Comparison of ENCODE assay signal across 19 cellular contexts in genomic region chr1:183226963-183227362, GRCh38. TPM values are rescaled to one million over a fixed set of nuclear protein-coding genes. Genes with fewer than 3 reads are reported as not detected.
DNase-seq lines count a peak whose midpoint lies in the region; ATAC-seq and TF ChIP-seq lines count a peak whose summit lies in the region.
"Had no signal": no experiment of that assay in that cellular context is flagged by ENCODE, and none has a peak within 500 bp of the region (broad histone marks: within the 10 kb centered on the region; RNA-seq: fewer than 3 reads in every experiment).

No MANE protein-coding gene starts in this region.

- H3K9me3 ChIP-seq in lower lobe of right lung (no peaks in the 10 kb centered on the region), ascending aorta (no peaks in the 10 kb centered on the region)
- H3K9me3 ChIP-seq: BE2C, left lung, mucosa of descending colon, Peyer's patch, tibial artery had no signal

- ATAC-seq in HG03469 (IDR thresholded peaks at IDR 0.05; ENCODE audit: unreplicated experiment), result no peak
- ATAC-seq in lower lobe of right lung, result no peak
- ATAC-seq: left lung, mucosa of descending colon had no signal

- intact Hi-C loops in lower lobe of right lung (cut with DNase I), result no loop called here
- intact Hi-C loops in ascending aorta (cut with DNase I), result no loop called here

- no peaks in the 10 kb centered on the region for H3K36me3 ChIP-seq in lower lobe of right lung
- H3K36me3 ChIP-seq in ascending aorta, result no peaks in the 10 kb centered on the region
- H3K36me3 ChIP-seq: BE2C, left lung, tibial artery had no signal

- H3K4me1 ChIP-seq in lower lobe of right lung, result no peaks in the 10 kb centered on the region
- no peaks in the 10 kb centered on the region for H3K4me1 ChIP-seq in ascending aorta
- H3K4me1 ChIP-seq: BE2C, left lung, Peyer's patch, tibial artery had no signal

- no peak overlapping the region for H3K27ac ChIP-seq in lower lobe of right lung
- no peak overlapping the region for H3K27ac ChIP-seq in ascending aorta
- H3K27ac ChIP-seq: left lung, Peyer's patch, tibial artery had no signal

- TF ChIP-seq CTCF in lower lobe of right lung (IDR thresholded peaks at IDR 0.05) (no peak), ascending aorta (IDR thresholded peaks at IDR 0.05) (no peak)

- H3K27me3 ChIP-seq in lower lobe of right lung (ENCODE audit: low read depth) (no peaks in the 10 kb centered on the region), ascending aorta (no peaks in the 10 kb centered on the region)
- H3K27me3 ChIP-seq: BE2C, left lung, Peyer's patch, tibial artery had no signal

- H3K4me3 ChIP-seq in lower lobe of right lung (no peak overlapping the region), ascending aorta (no peak overlapping the region)
- H3K4me3 ChIP-seq: left lung, mucosa of descending colon, Peyer's patch, tibial artery had no signal

- DNase-seq in NCI-H748 (lab: John Stamatoyannopoulos, UW; ENCODE audit: unreplicated experiment), result peak; percentile 16
- DNase-seq in NCI-H748 treated with DMSO at 0.1 percent for 48 hours (lab: John Stamatoyannopoulos, UW), result no peak
- DNase-seq in HK-2 (ENCODE audit: unreplicated experiment), result peak; percentile 29
- DNase-seq in NCI-H526 (lab: John Stamatoyannopoulos, UW), result peak; percentile 87 to 88
- peak; percentile 98 for DNase-seq in left kidney (ENCODE audit: low read depth, low spot score)
- DNase-seq in lower lobe of right lung, result no peak
- no peak for DNase-seq in ascending aorta (ENCODE audit: low spot score in 2 of 2)
- DNase-seq: activated CD4-positive, alpha-beta T cell treated with anti-CD3 and anti-CD28 coated beads, Interleukin-2, amount 10 ng/mL, durations not matched to agents 24 days and 14 days; activated T-cell treated with anti-CD3 and anti-CD28 coated beads, Interleukin-2, amount 50 U/mL, for 1 hour; BE2C; erythroblast; left lung; mucosa of descending colon; NCI-H1436 treated with DMSO at 0.1 percent for 48 hours; NCI-H524; Peyer's patch; retina; tibial artery had no signal

RNA-seq across cellular contexts. Expression of gene LAMC2, which starts 40.9 kb away (rescaled TPM):
- total RNA-seq in lower lobe of right lung (24.9 TPM), ascending aorta (1.1 TPM)

Comparison
In these comparisons a context has a peak if more than half of its experiments do, and no peak if none do; other contexts are left out.
1. DNase-seq: peak in NCI-H748 (single experiment), HK-2 (single experiment), NCI-H526 (2 of 2) and left kidney (single experiment); none in NCI-H748 treated with DMSO at 0.1 percent for 48 hours (single experiment), lower lobe of right lung (single experiment) and ascending aorta (0 of 2).
2. RNA of gene LAMC2, which starts 40.9 kb away (total RNA-seq): 24.9 TPM in lower lobe of right lung (single experiment); 1.1 TPM in ascending aorta (single experiment); every median in the first group is over 10 times any median in the second.